In genomic region chr13:98576215-98576945, GRCh38 we compare ENCODE assay signal across 1 cellular context.
TF ChIP-seq lines count a peak whose summit lies in the region.

No MANE protein-coding gene starts in this region.

TF ChIP-seq in GM12878, 131 proteins besides CTCF, POLR2A, EP300 and RAD21 (continued from another document):
- TF ChIP-seq ZBTB40 (IDR thresholded peaks at IDR 0.05; ENCODE audit: borderline replicate concordance) (no peak), SRF (IDR thresholded peaks at IDR 0.05; ENCODE audit: low read depth in 2 of 2, low read length in 2 of 2) (0 out of 4 replicates have a peak, but pooled peaks of 1 of the 2 experiments have one; percentile 17), SKIL (IDR thresholded peaks at IDR 0.05; ENCODE audit: low read depth, poor library complexity, severe bottlenecking) (no peak), IKZF1 (conservative IDR thresholded peaks at IDR 0.05) (peak; percentile 70; the same call in 1 of the 2 replicates), GATAD2B (conservative IDR thresholded peaks at IDR 0.05; ENCODE audit: low read depth) (peak; percentile 74; the same call in 1 of the 2 replicates), BCLAF1 (IDR thresholded peaks at IDR 0.05) (no peak), NKRF (conservative IDR thresholded peaks at IDR 0.05) (0 out of 2 replicates have a peak, but pooled peaks have one; percentile 66)
- TF ChIP-seq, protein P1, sequence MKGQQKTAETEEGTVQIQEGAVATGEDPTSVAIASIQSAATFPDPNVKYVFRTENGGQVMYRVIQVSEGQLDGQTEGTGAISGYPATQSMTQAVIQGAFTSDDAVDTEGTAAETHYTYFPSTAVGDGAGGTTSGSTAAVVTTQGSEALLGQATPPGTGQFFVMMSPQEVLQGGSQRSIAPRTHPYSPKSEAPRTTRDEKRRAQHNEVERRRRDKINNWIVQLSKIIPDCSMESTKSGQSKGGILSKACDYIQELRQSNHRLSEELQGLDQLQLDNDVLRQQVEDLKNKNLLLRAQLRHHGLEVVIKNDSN (IDR thresholded peaks at IDR 0.05; ENCODE audit: borderline replicate concordance, extremely low read length, insufficient read depth, low read depth, low read length): no peak
